ENCODE assay signal across 8 cellular contexts in genomic region chr3:87227104-87227834, GRCh38. TPM values are rescaled to one million over a fixed set of nuclear protein-coding genes. Genes with fewer than 3 reads are reported as not detected.
DNase-seq lines count a peak whose midpoint lies in the region; ATAC-seq and TF ChIP-seq lines count a peak whose summit lies in the region.

A gene with protein sequence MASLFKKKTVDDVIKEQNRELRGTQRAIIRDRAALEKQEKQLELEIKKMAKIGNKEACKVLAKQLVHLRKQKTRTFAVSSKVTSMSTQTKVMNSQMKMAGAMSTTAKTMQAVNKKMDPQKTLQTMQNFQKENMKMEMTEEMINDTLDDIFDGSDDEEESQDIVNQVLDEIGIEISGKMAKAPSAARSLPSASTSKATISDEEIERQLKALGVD (plus strand): TSS chr3:87227309. CDS start chr3:87227523, 214 bp downstream.

- DNase-seq in EL (peak; percentile 91), H4 (ENCODE audit: low spot score) (peak; percentile 74), LNCaP clone FGC (ENCODE audit: low read depth) (peak; percentile 76), RPMI8226 (peak; percentile 92), fibroblast of gingiva (ENCODE audit: low read depth) (peak; percentile 93), naive B cell (peak; percentile 92)
- peak; percentile 85 to 86 for DNase-seq in activated T-helper 1 cell treated with anti-CD3 and anti-CD28 coated beads, Interleukin-2, amount 50 U/mL, for 16 hours (ENCODE audit: low read depth in 1 of 2, low spot score in 1 of 2)
- DNase-seq in stimulated activated effector memory CD8-positive, alpha-beta T cell treated with anti-CD3 and anti-CD28 coated beads, Interleukin-12 subunit alpha, Interleukin-12 subunit beta, amount 100 ng/mL, for 72 hours (ENCODE audit: low spot score in 2 of 2), result peak; percentile 83 to 93

- no peak for TF ChIP-seq CTCF in LNCaP clone FGC (IDR thresholded peaks at IDR 0.05; ENCODE audit: control insufficient read depth, extremely low read depth, insufficient read depth)

- peaks cover 0 to 6% (median 4%) of the 10 kb centered on the region in 7 donors for H3K9me3 Mint-ChIP-seq in naive B cell
- peaks cover 3% of the 10 kb centered on the region for H3K9me3 Mint-ChIP-seq in stimulated activated effector memory CD8-positive, alpha-beta T cell treated with anti-CD3 and anti-CD28 coated beads, Interleukin-12 subunit alpha, Interleukin-12 subunit beta, amount 100 ng/mL, for 72 hours

- ATAC-seq in naive B cell (ENCODE audit: low read depth in 2 of 2), result peak; percentile 85 to 89
- peak; percentile 96 for ATAC-seq in stimulated activated effector memory CD8-positive, alpha-beta T cell treated with anti-CD3 and anti-CD28 coated beads, Interleukin-12 subunit alpha, Interleukin-12 subunit beta, amount 100 ng/mL, for 72 hours

- H3K36me3 Mint-ChIP-seq in naive B cell, result peaks cover 0 to 15% of the 10 kb centered on the region in 2 donors
- peaks cover 13% of the 10 kb centered on the region for H3K36me3 Mint-ChIP-seq in stimulated activated effector memory CD8-positive, alpha-beta T cell treated with anti-CD3 and anti-CD28 coated beads, Interleukin-12 subunit alpha, Interleukin-12 subunit beta, amount 100 ng/mL, for 72 hours

- peaks cover 29 to 52% (median 42%) of the 10 kb centered on the region in 3 donors for H3K4me1 Mint-ChIP-seq in naive B cell
- H3K4me1 Mint-ChIP-seq in stimulated activated effector memory CD8-positive, alpha-beta T cell treated with anti-CD3 and anti-CD28 coated beads, Interleukin-12 subunit alpha, Interleukin-12 subunit beta, amount 100 ng/mL, for 72 hours, result peaks cover 29% of the 10 kb centered on the region

- peak within 1 kb of the TSS; percentile 84 for H3K4me3 ChIP-seq in LNCaP clone FGC (ENCODE audit: low read depth, low read length)

- peaks cover 5 to 19% (median 15%) of the 10 kb centered on the region in 3 donors for H3K27me3 Mint-ChIP-seq in naive B cell

- peak within 1 kb of the TSS; percentile 99 to 100 (median 100) for H3K4me3 Mint-ChIP-seq in naive B cell
- H3K4me3 Mint-ChIP-seq in stimulated activated effector memory CD8-positive, alpha-beta T cell treated with anti-CD3 and anti-CD28 coated beads, Interleukin-12 subunit alpha, Interleukin-12 subunit beta, amount 100 ng/mL, for 72 hours, result peak within 1 kb of the TSS; percentile 99

- H3K27ac Mint-ChIP-seq in naive B cell, result peak within 1 kb of the TSS; percentile 99 to 100 (median 100)
- peak within 1 kb of the TSS; percentile 99 for H3K27ac Mint-ChIP-seq in stimulated activated effector memory CD8-positive, alpha-beta T cell treated with anti-CD3 and anti-CD28 coated beads, Interleukin-12 subunit alpha, Interleukin-12 subunit beta, amount 100 ng/mL, for 72 hours

RNA-seq across cellular contexts. Expression of the gene that starts here (rescaled TPM):
- total RNA-seq in H4 (2014; rRNA removed; shearing (Covaris generic)), result 18.8 and 26.2 TPM in 2 replicates
- polyA plus RNA-seq in naive B cell (ENCODE audit: low read depth in 6 of 6), result 10 to 100 TPM; 50.3 to 87.0 (median 69.8) TPM

Comparison
In these comparisons a context has a peak if more than half of its experiments do, and no peak if none do; other contexts are left out.
1. Peak in every context shown above with its lines: DNase-seq, ATAC-seq and H3K4me3 ChIP-seq.